In the genomic region with DNA sequence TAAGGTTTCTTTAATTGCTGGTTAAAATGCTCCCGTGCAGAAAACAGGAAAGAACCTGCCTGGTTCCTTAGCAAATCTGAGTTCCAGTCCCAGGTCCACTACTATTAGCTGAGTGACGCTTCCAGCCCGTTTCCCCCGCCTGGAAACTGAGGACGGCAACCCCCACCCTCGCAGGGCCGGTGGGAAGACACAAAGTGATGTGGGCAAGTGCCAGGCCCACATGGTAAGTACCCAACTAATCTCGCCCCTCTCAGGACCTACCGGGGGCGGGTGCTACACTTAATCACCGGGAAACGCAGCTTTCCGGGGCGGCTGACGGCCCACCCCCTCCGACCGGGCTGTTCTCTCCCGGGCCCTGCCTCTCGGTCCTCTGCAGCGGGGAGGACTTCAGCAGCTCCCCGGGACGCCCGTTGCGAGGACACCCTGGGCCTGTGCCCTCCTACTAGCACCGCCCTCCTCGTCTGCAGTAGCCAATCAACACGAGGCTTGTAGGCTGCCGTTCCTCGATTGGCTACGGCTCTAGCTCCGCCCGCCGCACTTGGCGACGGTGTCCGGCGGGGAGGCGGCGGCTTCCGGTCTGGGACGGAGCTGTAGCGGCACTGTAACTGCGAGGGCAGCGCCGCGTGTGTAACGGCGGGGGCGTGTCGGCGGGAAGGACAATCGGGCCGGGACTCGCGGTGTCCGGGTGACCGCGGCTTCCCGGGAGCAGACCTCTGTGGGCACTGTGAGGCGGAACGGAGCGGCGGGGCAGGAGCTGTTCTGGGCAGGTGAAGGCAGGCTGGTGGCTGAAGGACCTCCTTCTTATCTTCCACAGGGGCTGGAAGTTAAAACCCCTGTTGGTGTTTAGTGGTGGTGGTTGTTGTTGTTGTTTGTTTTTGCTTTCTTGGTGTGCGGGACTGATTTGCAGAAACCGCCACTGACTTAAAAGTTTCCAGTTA, we compare ENCODE assay signal across 1 cellular context.
A peak's percentile ranks its signal among the peaks of the same experiment; 100 is the strongest.
TF ChIP-seq lines count a peak whose summit lies in the region.

A gene with protein sequence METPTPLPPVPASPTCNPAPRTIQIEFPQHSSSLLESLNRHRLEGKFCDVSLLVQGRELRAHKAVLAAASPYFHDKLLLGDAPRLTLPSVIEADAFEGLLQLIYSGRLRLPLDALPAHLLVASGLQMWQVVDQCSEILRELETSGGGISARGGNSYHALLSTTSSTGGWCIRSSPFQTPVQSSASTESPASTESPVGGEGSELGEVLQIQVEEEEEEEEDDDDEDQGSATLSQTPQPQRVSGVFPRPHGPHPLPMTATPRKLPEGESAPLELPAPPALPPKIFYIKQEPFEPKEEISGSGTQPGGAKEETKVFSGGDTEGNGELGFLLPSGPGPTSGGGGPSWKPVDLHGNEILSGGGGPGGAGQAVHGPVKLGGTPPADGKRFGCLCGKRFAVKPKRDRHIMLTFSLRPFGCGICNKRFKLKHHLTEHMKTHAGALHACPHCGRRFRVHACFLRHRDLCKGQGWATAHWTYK (plus strand): TSS at position 568 of the 938 bp plus-strand sequence. CDS start 525 bp downstream, outside the sequence.

TF ChIP-seq in HEK293, 187 proteins besides CTCF, POLR2A, EP300 and RAD21 (continued from another document and continues in another):
- TF ChIP-seq, protein P1, sequence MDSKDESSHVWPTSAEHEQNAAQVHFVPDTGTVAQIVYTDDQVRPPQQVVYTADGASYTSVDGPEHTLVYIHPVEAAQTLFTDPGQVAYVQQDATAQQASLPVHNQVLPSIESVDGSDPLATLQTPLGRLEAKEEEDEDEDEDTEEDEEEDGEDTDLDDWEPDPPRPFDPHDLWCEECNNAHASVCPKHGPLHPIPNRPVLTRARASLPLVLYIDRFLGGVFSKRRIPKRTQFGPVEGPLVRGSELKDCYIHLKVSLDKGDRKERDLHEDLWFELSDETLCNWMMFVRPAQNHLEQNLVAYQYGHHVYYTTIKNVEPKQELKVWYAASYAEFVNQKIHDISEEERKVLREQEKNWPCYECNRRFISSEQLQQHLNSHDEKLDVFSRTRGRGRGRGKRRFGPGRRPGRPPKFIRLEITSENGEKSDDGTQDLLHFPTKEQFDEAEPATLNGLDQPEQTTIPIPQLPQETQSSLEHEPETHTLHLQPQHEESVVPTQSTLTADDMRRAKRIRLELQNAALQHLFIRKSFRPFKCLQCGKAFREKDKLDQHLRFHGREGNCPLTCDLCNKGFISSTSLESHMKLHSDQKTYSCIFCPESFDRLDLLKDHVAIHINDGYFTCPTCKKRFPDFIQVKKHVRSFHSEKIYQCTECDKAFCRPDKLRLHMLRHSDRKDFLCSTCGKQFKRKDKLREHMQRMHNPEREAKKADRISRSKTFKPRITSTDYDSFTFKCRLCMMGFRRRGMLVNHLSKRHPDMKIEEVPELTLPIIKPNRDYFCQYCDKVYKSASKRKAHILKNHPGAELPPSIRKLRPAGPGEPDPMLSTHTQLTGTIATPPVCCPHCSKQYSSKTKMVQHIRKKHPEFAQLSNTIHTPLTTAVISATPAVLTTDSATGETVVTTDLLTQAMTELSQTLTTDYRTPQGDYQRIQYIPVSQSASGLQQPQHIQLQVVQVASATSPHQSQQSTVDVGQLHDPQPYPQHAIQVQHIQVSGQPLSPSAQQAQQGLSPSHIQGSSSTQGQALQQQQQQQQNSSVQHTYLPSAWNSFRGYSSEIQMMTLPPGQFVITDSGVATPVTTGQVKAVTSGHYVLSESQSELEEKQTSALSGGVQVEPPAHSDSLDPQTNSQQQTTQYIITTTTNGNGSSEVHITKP (tag by site-specific recombination; IDR thresholded peaks at IDR 0.05), result peak; percentile 73; the same call in 1 of the 2 replicates
- TF ChIP-seq ZNF121 (tag by site-specific recombination; IDR thresholded peaks at IDR 0.05) (0 out of 2 replicates have a peak, but pooled peaks have one; percentile 58), REST (tag by site-specific recombination; IDR thresholded peaks at IDR 0.05) (peak; percentile 27; the same call in 1 of the 2 replicates), ZNF184 (tag by site-specific recombination; IDR thresholded peaks at IDR 0.05) (no peak), ZNF223 (tag by site-specific recombination; IDR thresholded peaks at IDR 0.05) (peak; percentile 75; the same call in 1 of the 2 replicates), PBX3 (CRISPR knock-in tag; IDR thresholded peaks at IDR 0.05) (peak; percentile 61; the same call in 1 of the 2 replicates), ZBTB49 (tag by site-specific recombination; IDR thresholded peaks at IDR 0.05; ENCODE audit: low read depth) (no peak), ZNF629 (tag by site-specific recombination; IDR thresholded peaks at IDR 0.05) (0 out of 2 replicates have a peak, but pooled peaks have one; percentile 53), ZNF544 (tag by site-specific recombination; IDR thresholded peaks at IDR 0.05) (no peak), ZNF10 (tag by site-specific recombination; IDR thresholded peaks at IDR 0.05) (0 out of 2 replicates have a peak, but pooled peaks have one; percentile 22), ZNF596 (tag by site-specific recombination; IDR thresholded peaks at IDR 0.05) (no peak), ZNF561 (tag by site-specific recombination; IDR thresholded peaks at IDR 0.05; ENCODE audit: borderline replicate concordance) (peak; percentile 94), BCL11A (tag by site-specific recombination; IDR thresholded peaks at IDR 0.05; ENCODE audit: low read depth) (no peak), ZNF221 (tag by site-specific recombination; IDR thresholded peaks at IDR 0.05; ENCODE audit: borderline replicate concordance) (no peak), TRIM28 (IDR thresholded peaks at IDR 0.05; ENCODE audit: borderline replicate concordance, low read length) (peak; percentile 22; the same call in 1 of the 2 replicates), ZBTB7A (tag by site-specific recombination; IDR thresholded peaks at IDR 0.05; ENCODE audit: low read depth) (0 out of 2 replicates have a peak, but pooled peaks have one; percentile 44), ZNF335 (tag by site-specific recombination; conservative IDR thresholded peaks at IDR 0.05) (peak; percentile 87), ZNF341 (tag by site-specific recombination; IDR thresholded peaks at IDR 0.05; ENCODE audit: low read depth) (peak; percentile 98), ZBTB8A (tag by site-specific recombination; IDR thresholded peaks at IDR 0.05) (peak; percentile 88), PATZ1 (tag by site-specific recombination; IDR thresholded peaks at IDR 0.05) (peak; percentile 98), ZBTB17 (tag by site-specific recombination; IDR thresholded peaks at IDR 0.05) (peak; percentile 83), ZNF473 (tag by site-specific recombination; IDR thresholded peaks at IDR 0.05) (no peak), TCF7L2 (IDR thresholded peaks at IDR 0.05; ENCODE audit: borderline replicate concordance, low read depth, low read length) (no peak), ZNF394 (tag by site-specific recombination; IDR thresholded peaks at IDR 0.05; ENCODE audit: borderline replicate concordance) (peak; percentile 18; the same call in 1 of the 2 replicates), ZXDB (tag by site-specific recombination; IDR thresholded peaks at IDR 0.05) (peak; percentile 65)
- TF ChIP-seq, protein P2, sequence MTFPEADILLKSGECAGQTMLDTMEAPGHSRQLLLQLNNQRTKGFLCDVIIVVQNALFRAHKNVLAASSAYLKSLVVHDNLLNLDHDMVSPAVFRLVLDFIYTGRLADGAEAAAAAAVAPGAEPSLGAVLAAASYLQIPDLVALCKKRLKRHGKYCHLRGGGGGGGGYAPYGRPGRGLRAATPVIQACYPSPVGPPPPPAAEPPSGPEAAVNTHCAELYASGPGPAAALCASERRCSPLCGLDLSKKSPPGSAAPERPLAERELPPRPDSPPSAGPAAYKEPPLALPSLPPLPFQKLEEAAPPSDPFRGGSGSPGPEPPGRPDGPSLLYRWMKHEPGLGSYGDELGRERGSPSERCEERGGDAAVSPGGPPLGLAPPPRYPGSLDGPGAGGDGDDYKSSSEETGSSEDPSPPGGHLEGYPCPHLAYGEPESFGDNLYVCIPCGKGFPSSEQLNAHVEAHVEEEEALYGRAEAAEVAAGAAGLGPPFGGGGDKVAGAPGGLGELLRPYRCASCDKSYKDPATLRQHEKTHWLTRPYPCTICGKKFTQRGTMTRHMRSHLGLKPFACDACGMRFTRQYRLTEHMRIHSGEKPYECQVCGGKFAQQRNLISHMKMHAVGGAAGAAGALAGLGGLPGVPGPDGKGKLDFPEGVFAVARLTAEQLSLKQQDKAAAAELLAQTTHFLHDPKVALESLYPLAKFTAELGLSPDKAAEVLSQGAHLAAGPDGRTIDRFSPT (tag by site-specific recombination; IDR thresholded peaks at IDR 0.05), result peak; percentile 88
- TF ChIP-seq, protein P3, sequence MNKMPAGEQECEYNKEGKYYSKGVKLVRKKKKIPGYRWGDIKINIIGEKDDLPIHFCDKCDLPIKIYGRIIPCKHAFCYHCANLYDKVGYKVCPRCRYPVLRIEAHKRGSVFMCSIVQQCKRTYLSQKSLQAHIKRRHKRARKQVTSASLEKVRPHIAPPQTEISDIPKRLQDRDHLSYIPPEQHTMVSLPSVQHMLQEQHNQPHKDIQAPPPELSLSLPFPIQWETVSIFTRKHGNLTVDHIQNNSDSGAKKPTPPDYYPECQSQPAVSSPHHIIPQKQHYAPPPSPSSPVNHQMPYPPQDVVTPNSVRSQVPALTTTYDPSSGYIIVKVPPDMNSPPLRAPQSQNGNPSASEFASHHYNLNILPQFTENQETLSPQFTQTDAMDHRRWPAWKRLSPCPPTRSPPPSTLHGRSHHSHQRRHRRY (tag by site-specific recombination; IDR thresholded peaks at IDR 0.05), result 0 out of 2 replicates have a peak, but pooled peaks have one; percentile 23
- TF ChIP-seq, protein P4, sequence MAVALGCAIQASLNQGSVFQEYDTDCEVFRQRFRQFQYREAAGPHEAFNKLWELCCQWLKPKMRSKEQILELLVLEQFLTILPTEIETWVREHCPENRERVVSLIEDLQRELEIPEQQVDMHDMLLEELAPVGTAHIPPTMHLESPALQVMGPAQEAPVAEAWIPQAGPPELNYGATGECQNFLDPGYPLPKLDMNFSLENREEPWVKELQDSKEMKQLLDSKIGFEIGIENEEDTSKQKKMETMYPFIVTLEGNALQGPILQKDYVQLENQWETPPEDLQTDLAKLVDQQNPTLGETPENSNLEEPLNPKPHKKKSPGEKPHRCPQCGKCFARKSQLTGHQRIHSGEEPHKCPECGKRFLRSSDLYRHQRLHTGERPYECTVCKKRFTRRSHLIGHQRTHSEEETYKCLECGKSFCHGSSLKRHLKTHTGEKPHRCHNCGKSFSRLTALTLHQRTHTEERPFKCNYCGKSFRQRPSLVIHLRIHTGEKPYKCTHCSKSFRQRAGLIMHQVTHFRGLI (tag by site-specific recombination; IDR thresholded peaks at IDR 0.05), result no peak
